Comparison of ENCODE assay signal across 22 cellular contexts in genomic region chr2:209970271-209970670, GRCh38.
"Had no signal": no experiment of that assay in that cellular context is flagged by ENCODE, and none has a peak within 500 bp of the region (broad histone marks: within the 10 kb centered on the region; RNA-seq: fewer than 3 reads in every experiment).

No MANE protein-coding gene starts in this region.

- H3K9me3 ChIP-seq: colonic mucosa, gastroesophageal sphincter, heart left ventricle, left lung, lower lobe of right lung, mucosa of descending colon had no signal

- H3K36me3 ChIP-seq: colonic mucosa, gastroesophageal sphincter, heart left ventricle, left lung, lower lobe of right lung had no signal

- DNase-seq: colonic mucosa; cortex of kidney; effector CD8-positive, alpha-beta T cell; effector memory CD8-positive, alpha-beta T cell; endodermal cell; erythroblast; foreskin keratinocyte; heart left ventricle; hypothalamus; left cardiac atrium; left lung; left ventricle myocardium superior; lower lobe of right lung; mesenchymal stem cell; mucosa of descending colon; naive B cell had no signal

- H3K4me3 Mint-ChIP-seq: dendritic cell treated with granulocyte-macrophage colony-stimulating factor and Interleukin-4, amounts not matched to agents 40 ng/mL and 50 ng/mL, for 4 days; effector memory CD8-positive, alpha-beta T cell; endodermal cell; mesothelial cell of epicardium; naive B cell had no signal

- H3K27ac Mint-ChIP-seq: dendritic cell treated with granulocyte-macrophage colony-stimulating factor and Interleukin-4, amounts not matched to agents 40 ng/mL and 50 ng/mL, for 4 days; effector memory CD8-positive, alpha-beta T cell; endodermal cell; mesothelial cell of epicardium; naive B cell had no signal

- H3K27me3 ChIP-seq: colonic mucosa, foreskin keratinocyte, hepatocyte, left lung had no signal

- H3K27ac ChIP-seq: colonic mucosa, epithelial cell of prostate, foreskin keratinocyte, gastroesophageal sphincter, heart left ventricle, hepatocyte, left lung, lower lobe of right lung had no signal

- H3K4me1 ChIP-seq: colonic mucosa, gastroesophageal sphincter, heart left ventricle, left lung, lower lobe of right lung had no signal

- H3K9me3 Mint-ChIP-seq: dendritic cell treated with granulocyte-macrophage colony-stimulating factor and Interleukin-4, amounts not matched to agents 40 ng/mL and 50 ng/mL, for 4 days; effector memory CD8-positive, alpha-beta T cell; endodermal cell; mesothelial cell of epicardium; naive B cell had no signal

- H3K4me3 ChIP-seq: colonic mucosa, gastroesophageal sphincter, heart left ventricle, hepatocyte, left lung, lower lobe of right lung, mucosa of descending colon had no signal

- H3K4me1 Mint-ChIP-seq: endodermal cell, mesothelial cell of epicardium, naive B cell had no signal

- H3K36me3 Mint-ChIP-seq: mesothelial cell of epicardium, naive B cell had no signal

- ATAC-seq: effector memory CD8-positive, alpha-beta T cell; esophagus mucosa; foreskin keratinocyte; gastroesophageal sphincter; heart left ventricle; left cardiac atrium; left lung; left ventricle myocardium superior; lower lobe of right lung; mucosa of descending colon had no signal
